ENCODE assay signal across 22 cellular contexts in the genomic region with DNA sequence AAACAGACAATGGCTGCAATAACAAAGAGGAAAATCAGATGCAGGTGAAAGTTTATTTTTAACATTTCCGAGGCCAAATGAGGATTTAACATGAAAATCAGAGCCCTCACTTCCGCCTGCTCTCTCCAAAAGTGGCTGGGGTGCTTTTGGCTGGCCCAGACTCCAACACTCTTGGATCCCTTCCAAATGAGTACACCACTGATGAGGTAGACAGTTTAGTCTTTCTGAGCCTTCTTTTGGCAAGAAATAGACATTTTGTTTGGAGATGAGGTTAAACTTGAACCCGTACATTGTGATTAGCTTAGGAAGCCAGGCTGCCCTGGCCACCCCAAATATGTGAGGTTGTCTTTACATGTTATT. TPM values are rescaled to one million over a fixed set of nuclear protein-coding genes. Genes with fewer than 3 reads are reported as not detected.
DNase-seq lines count a peak whose midpoint lies in the region; ATAC-seq and TF ChIP-seq lines count a peak whose summit lies in the region.
"Had no signal": no experiment of that assay in that cellular context is flagged by ENCODE, and none has a peak within 500 bp of the region (broad histone marks: within the 10 kb centered on the region; RNA-seq: fewer than 3 reads in every experiment).

No MANE protein-coding gene starts in this region.

- peak; percentile 26 for DNase-seq in activated CD8-positive, alpha-beta memory T cell treated with anti-CD3 and anti-CD28 coated beads for 24 hours
- no peak for DNase-seq in activated CD8-positive, alpha-beta memory T cell treated with anti-CD3 and anti-CD28 coated beads, Interleukin-2, amount 10 ng/mL, durations not matched to agents 7 days and 5 days
- DNase-seq in IMR-90 = peak; percentile 23
- peak; percentile 55 for DNase-seq in NCI-H446 treated with DMSO at 0.1 percent for 48 hours (lab: John Stamatoyannopoulos, UW)
- DNase-seq in islet precursor cell = peak; percentile 13
- no peak for DNase-seq in sigmoid colon
- DNase-seq in activated effector memory CD4-positive, alpha-beta T cell treated with Interleukin-2 at 50 U/mL for 16 hours = no peak
- DNase-seq: CD4-positive, alpha-beta memory T cell; DMS79 treated with DMSO at 0.1 percent for 48 hours; H9; Kasumi-1; NCI-H146; NCI-H2081; NCI-H774; T-cell; T1000 had no signal

- 0 out of 2 replicates have a peak, but pooled peaks cover 4% of the 10 kb centered on the region for H3K9me1 ChIP-seq in IMR-90 (ENCODE audit: insufficient read depth, low read length)

- H3K4me2 ChIP-seq in IMR-90 (ENCODE audit: low read depth, low read length) = no peak overlapping the region
- H3K4me2 ChIP-seq: SK-N-SH had no signal

- H2BK120ac ChIP-seq in IMR-90 (ENCODE audit: low read depth, low read length) = no peak overlapping the region

- no peak overlapping the region for H2AK5ac ChIP-seq in IMR-90 (ENCODE audit: low read depth, low read length)

- in situ Hi-C loops in IMR-90 (cut with MboI; ENCODE audit: low sequenced_read_pairs) = loop anchor here (25.0 kb wide), 1 partner anchor 824 kb away; a partner anchor contains a TSS

- H3K27ac Mint-ChIP-seq in activated CD8-positive, alpha-beta memory T cell treated with anti-CD3 and anti-CD28 coated beads, Interleukin-2, amount 10 ng/mL, durations not matched to agents 7 days and 5 days = no peak overlapping the region
- H3K27ac Mint-ChIP-seq: B cell; CD4-positive, alpha-beta memory T cell; H9; T-cell had no signal

- H3K56ac ChIP-seq in IMR-90 (ENCODE audit: extremely low read depth, insufficient read depth, low read length) = no peak overlapping the region

- no peak overlapping the region for H2BK5ac ChIP-seq in IMR-90 (ENCODE audit: low read depth, low read length, poor library complexity, severe bottlenecking)

- no peak overlapping the region for H2AK9ac ChIP-seq in IMR-90 (replicated peaks; ENCODE audit: low read depth, low read length, poor library complexity)

- no peak overlapping the region for H3K9ac ChIP-seq in IMR-90 (ENCODE audit: low read depth, low read length)
- H3K9ac ChIP-seq: SK-N-SH had no signal

- no peak overlapping the region for H3K4ac ChIP-seq in IMR-90 (ENCODE audit: low read depth, low read length)

- no peak overlapping the region for H2AFZ ChIP-seq in IMR-90 (replicated peaks; ENCODE audit: low read length, poor library complexity)

- BruUV-seq in IMR-90 (replicated peaks; lab: Mats Ljungman, UMichigan) = no TSS peak

- H4K8ac ChIP-seq in IMR-90 (ENCODE audit: low read depth in 2 of 2, low read length in 2 of 2) = no peak overlapping the region

- no peak for TF ChIP-seq RAD21 in IMR-90 (IDR thresholded peaks at IDR 0.05; ENCODE audit: low read length)

- POLR2A ChIA-PET in IMR-90 (lab: Charles Lee; ENCODE audit: unreplicated experiment) = no interaction called here

- no peak overlapping the region for H2BK15ac ChIP-seq in IMR-90 (ENCODE audit: low read depth, low read length)

- H3K14ac ChIP-seq in IMR-90 (replicated peaks; ENCODE audit: low read depth, low read length) = no peak overlapping the region

- no peaks in the 10 kb centered on the region for H4K20me1 ChIP-seq in IMR-90 (ENCODE audit: insufficient read depth, low read length)

- H4K91ac ChIP-seq in IMR-90 (ENCODE audit: insufficient read depth, low read depth, low read length) = no peak overlapping the region

- intact Hi-C loops in IMR-90 (cut with micrococcal nuclease) (loop anchor here (5.0 kb wide), 1 partner anchor 69 kb away; no protein-coding TSS in a partner anchor), sigmoid colon (cut with DNase I) (no loop called here)

- H3K4me3 ChIP-seq in IMR-90 (ENCODE audit: insufficient read depth, low read depth, low read length) (no peak overlapping the region), sigmoid colon (no peak overlapping the region)

- H3K4me1 ChIP-seq in IMR-90 (ENCODE audit: control insufficient read depth, insufficient read depth, low read length) = peaks cover 6% of the 10 kb centered on the region
- peaks cover 0 to 5% (median under 1%) of the 10 kb centered on the region in 4 donors for H3K4me1 ChIP-seq in sigmoid colon

- no peaks in the 10 kb centered on the region for H3K36me3 ChIP-seq in IMR-90 (ENCODE audit: control insufficient read depth, insufficient read depth, low read length)
- no peaks in the 10 kb centered on the region for H3K36me3 ChIP-seq in sigmoid colon

- no peak for TF ChIP-seq POLR2A in IMR-90 (IDR thresholded peaks at IDR 0.05; ENCODE audit: low read depth, low read length)
- no peak for TF ChIP-seq POLR2A in sigmoid colon (IDR thresholded peaks at IDR 0.05)

- H3K9me3 ChIP-seq in IMR-90 (ENCODE audit: control insufficient read depth, insufficient read depth, low read length) (no peaks in the 10 kb centered on the region), sigmoid colon (no peaks in the 10 kb centered on the region)
- H3K9me3 ChIP-seq: SK-N-SH had no signal

- H3K23ac ChIP-seq in IMR-90 (ENCODE audit: low read depth, low read length) = no peak overlapping the region

- H3K27me3 Mint-ChIP-seq in activated CD8-positive, alpha-beta memory T cell treated with anti-CD3 and anti-CD28 coated beads, Interleukin-2, amount 10 ng/mL, durations not matched to agents 7 days and 5 days = peaks cover 17% of the 10 kb centered on the region

- H4K5ac ChIP-seq in IMR-90 (ENCODE audit: low read depth, low read length) = no peak overlapping the region

- H3K36me3 Mint-ChIP-seq in activated CD8-positive, alpha-beta memory T cell treated with anti-CD3 and anti-CD28 coated beads, Interleukin-2, amount 10 ng/mL, durations not matched to agents 7 days and 5 days = no peaks in the 10 kb centered on the region
- H3K36me3 Mint-ChIP-seq: CD4-positive, alpha-beta memory T cell; T-cell had no signal

- dilution Hi-C loops in IMR-90 (cut with HindIII; ENCODE audit: low sequenced_read_pairs, unreplicated experiment) = no loop called here

- no peaks in the 10 kb centered on the region for H3K9me3 Mint-ChIP-seq in activated CD8-positive, alpha-beta memory T cell treated with anti-CD3 and anti-CD28 coated beads, Interleukin-2, amount 10 ng/mL, durations not matched to agents 7 days and 5 days (ENCODE audit: low read depth)
- H3K9me3 Mint-ChIP-seq: H9, T-cell had no signal

- H3K27ac ChIP-seq in IMR-90 (ENCODE audit: insufficient read depth, low read length) (no peak overlapping the region), sigmoid colon (no peak overlapping the region)

- no peaks in the 10 kb centered on the region for H3K4me1 Mint-ChIP-seq in activated CD8-positive, alpha-beta memory T cell treated with anti-CD3 and anti-CD28 coated beads, Interleukin-2, amount 10 ng/mL, durations not matched to agents 7 days and 5 days
- H3K4me1 Mint-ChIP-seq: B cell, T-cell had no signal

- no peak for TF ChIP-seq EP300 in sigmoid colon (IDR thresholded peaks at IDR 0.05)

- no peak for ATAC-seq in activated CD8-positive, alpha-beta memory T cell treated with anti-CD3 and anti-CD28 coated beads, Interleukin-2, amount 10 ng/mL, durations not matched to agents 7 days and 5 days
- ATAC-seq in IMR-90 (ENCODE audit: low read depth) (no peak), GM21447 (IDR thresholded peaks at IDR 0.05; ENCODE audit: unreplicated experiment) (no peak)
- ATAC-seq: HepG2, Panc1, Right ventricle myocardium inferior, T-cell had no signal

- no peak overlapping the region for H3K18ac ChIP-seq in IMR-90 (ENCODE audit: low read depth, low read length)

- H2BK20ac ChIP-seq in IMR-90 (ENCODE audit: low read depth, low read length) = no peak overlapping the region

- CTCF ChIA-PET in activated CD8-positive, alpha-beta memory T cell treated with anti-CD3 and anti-CD28 coated beads, Interleukin-2, amount 10 ng/mL, durations not matched to agents 7 days and 5 days (lab: Charles Lee) = interaction anchor here (0.9 to 1.4 kb wide), 3 partner anchors 45 to 628 kb away, joined by 3 to 4 read pairs (median 3); no protein-coding TSS in a partner anchor
- CTCF ChIA-PET in IMR-90 (lab: Yijun Ruan, JAX) = interaction anchor here (0.7 kb wide), 1 partner anchor 237 kb away, joined by 3 read pairs; no protein-coding TSS in a partner anchor

- no peak overlapping the region for H3K4me3 Mint-ChIP-seq in activated CD8-positive, alpha-beta memory T cell treated with anti-CD3 and anti-CD28 coated beads, Interleukin-2, amount 10 ng/mL, durations not matched to agents 7 days and 5 days
- H3K4me3 Mint-ChIP-seq: B cell; CD4-positive, alpha-beta memory T cell; H9; T-cell had no signal

- no peak for TF ChIP-seq CTCF in IMR-90 (conservative IDR thresholded peaks at IDR 0.05; ENCODE audit: low read depth, low read length)
- no peak for TF ChIP-seq CTCF in sigmoid colon (IDR thresholded peaks at IDR 0.05)

- no peaks in the 10 kb centered on the region; the same call in 1 of the 2 replicates for H3K27me3 ChIP-seq in IMR-90 (ENCODE audit: control insufficient read depth, insufficient read depth, low read length)
- H3K27me3 ChIP-seq in sigmoid colon = peaks cover 0 to 4% (median 4%) of the 10 kb centered on the region in 3 donors

- no CpG with 5 or more reads among the region's 3 CpGs for WGBS in IMR-90 (ENCODE audit: extremely low coverage in 2 of 2, insufficient read length in 1 of 2), 2 experiments
- WGBS in sigmoid colon, 2 donors = 77 to 82% methylated on average over 3 of the region's 3 CpGs

- no peaks in the 10 kb centered on the region for H3K79me1 ChIP-seq in IMR-90 (ENCODE audit: low read depth in 1 of 2, low read length in 2 of 2)

TF ChIP-seq in IMR-90, 13 proteins besides CTCF, POLR2A, EP300 and RAD21:
- TF ChIP-seq BHLHE40 (IDR thresholded peaks at IDR 0.05; ENCODE audit: low read depth, low read length) = no peak
- no peak for TF ChIP-seq RCOR1 (IDR thresholded peaks at IDR 0.05; ENCODE audit: insufficient replicate concordance, low read length)
- TF ChIP-seq SMC3 (IDR thresholded peaks at IDR 0.05; ENCODE audit: low read depth, low read length) = no peak
- TF ChIP-seq, protein P1, sequence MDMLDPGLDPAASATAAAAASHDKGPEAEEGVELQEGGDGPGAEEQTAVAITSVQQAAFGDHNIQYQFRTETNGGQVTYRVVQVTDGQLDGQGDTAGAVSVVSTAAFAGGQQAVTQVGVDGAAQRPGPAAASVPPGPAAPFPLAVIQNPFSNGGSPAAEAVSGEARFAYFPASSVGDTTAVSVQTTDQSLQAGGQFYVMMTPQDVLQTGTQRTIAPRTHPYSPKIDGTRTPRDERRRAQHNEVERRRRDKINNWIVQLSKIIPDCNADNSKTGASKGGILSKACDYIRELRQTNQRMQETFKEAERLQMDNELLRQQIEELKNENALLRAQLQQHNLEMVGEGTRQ (IDR thresholded peaks at IDR 0.05; ENCODE audit: low read depth, low read length) = no peak
- no peak for TF ChIP-seq MAZ (IDR thresholded peaks at IDR 0.05; ENCODE audit: borderline replicate concordance, low read depth, low read length)

RNA-seq across cellular contexts. Expression of a gene that starts 51.0 kb away (rescaled TPM):
- total RNA-seq in activated CD8-positive, alpha-beta memory T cell treated with anti-CD3 and anti-CD28 coated beads, Interleukin-2, amount 10 ng/mL, durations not matched to agents 7 days and 5 days = 100 to 1,000 TPM; 246 to 256 TPM
- total RNA-seq in IMR-90 (2012; rRNA removed) = 208 and 328 TPM in 2 replicates
- 119 and 127 TPM in 2 replicates for polyA plus RNA-seq in IMR-90 (2012; rRNA removed)
- 61.5 and 139 TPM in 2 replicates for polyA plus RNA-seq in IMR-90 (2012; cell fraction: cytosol; rRNA removed)
- polyA plus RNA-seq in IMR-90 (2012; cell fraction: nucleus; rRNA removed; ENCODE audit: low replicate concordance) = 56.9 and 179 TPM in 2 replicates
- total RNA-seq in sigmoid colon = 100 to 1,000 TPM; 113 to 159 (median 123) TPM
- 10 to 100 TPM; 62.5 to 86.7 (median 64.0) TPM for polyA plus RNA-seq in sigmoid colon

Comparison
In these comparisons a context has a peak if more than half of its experiments do, and no peak if none do; other contexts are left out.
1. DNase-seq: peak in activated CD8-positive, alpha-beta memory T cell treated with anti-CD3 and anti-CD28 coated beads for 24 hours (single experiment), IMR-90 (single experiment), NCI-H446 treated with DMSO at 0.1 percent for 48 hours (single experiment) and islet precursor cell (single experiment); none in activated CD8-positive, alpha-beta memory T cell treated with anti-CD3 and anti-CD28 coated beads, Interleukin-2, amount 10 ng/mL, durations not matched to agents 7 days and 5 days (single experiment), sigmoid colon (single experiment) and activated effector memory CD4-positive, alpha-beta T cell treated with Interleukin-2 at 50 U/mL for 16 hours (single experiment).